Comparison of ENCODE assay signal across 9 cellular contexts in the genomic region with DNA sequence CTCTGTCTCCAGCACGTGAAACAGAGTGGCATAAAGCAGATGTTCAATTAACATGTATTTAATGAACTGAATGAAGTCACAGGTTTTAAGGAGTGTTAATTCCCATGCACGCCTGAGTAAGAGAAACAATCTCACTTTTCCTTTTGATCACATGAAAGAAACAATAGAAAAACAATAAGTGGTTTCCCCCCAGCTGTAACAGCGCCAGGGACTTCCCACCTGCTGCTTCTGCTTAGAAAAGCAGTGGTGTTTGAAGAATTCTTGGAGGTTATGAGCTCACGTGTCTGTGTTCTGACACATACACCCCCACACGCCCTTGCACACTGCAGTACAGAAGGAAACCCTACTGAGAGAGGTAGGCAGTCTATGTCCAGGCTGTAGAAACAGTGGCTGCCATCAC. TPM values are rescaled to one million over a fixed set of nuclear protein-coding genes. Genes with fewer than 3 reads are reported as not detected.
DNase-seq lines count a peak whose midpoint lies in the region; ATAC-seq and TF ChIP-seq lines count a peak whose summit lies in the region.
"Had no signal": no experiment of that assay in that cellular context is flagged by ENCODE, and none has a peak within 500 bp of the region (broad histone marks: within the 10 kb centered on the region; RNA-seq: fewer than 3 reads in every experiment).

No MANE protein-coding gene starts in this region.

- H3K9ac ChIP-seq in DND-41 (ENCODE audit: low read depth, low read length) (no peak overlapping the region), SK-N-SH (no peak overlapping the region)

- H3K27ac Mint-ChIP-seq in naive thymus-derived CD4-positive, alpha-beta T cell, result peak overlapping the region in 8 of 9 donors; percentile 14 to 83 (median 56)

- 30% methylated on average over 5 of the region's 5 CpGs for WGBS in SK-N-SH (ENCODE audit: low lambda C conversion rate)

- no peak for TF ChIP-seq CTCF in DND-41 (IDR thresholded peaks at IDR 0.05; ENCODE audit: borderline replicate concordance, extremely low read depth, low read length, poor library complexity, severe bottlenecking)
- TF ChIP-seq CTCF in SK-N-SH (IDR thresholded peaks at IDR 0.05), result no peak

- H3K9me3 Mint-ChIP-seq in naive thymus-derived CD4-positive, alpha-beta T cell, result peaks cover 0 to 2% (median 0%) of the 10 kb centered on the region in 11 donors

- CTCF ChIA-PET in naive thymus-derived CD4-positive, alpha-beta T cell (lab: Charles Lee), result interaction anchor here (0.5 kb wide), 1 partner anchor 795 kb away, joined by 3 read pairs; a partner anchor contains a TSS
- CTCF ChIA-PET in SK-N-SH (lab: Yijun Ruan, JAX), result no interaction called here

- no peak overlapping the region for H3K27ac ChIP-seq in DND-41 (ENCODE audit: low read length)
- H3K27ac ChIP-seq in naive thymus-derived CD4-positive, alpha-beta T cell (ENCODE audit: low read depth, low read length), result no peak overlapping the region
- no peak overlapping the region for H3K27ac ChIP-seq in SK-N-SH (ENCODE audit: low read depth in 2 of 2, low read length in 1 of 2)

- no peaks in the 10 kb centered on the region for H3K36me3 ChIP-seq in DND-41 (ENCODE audit: insufficient read depth, low read length)
- no peaks in the 10 kb centered on the region for H3K36me3 ChIP-seq in naive thymus-derived CD4-positive, alpha-beta T cell (ENCODE audit: control insufficient read depth in 2 of 3, insufficient read depth in 3 of 3, low read length in 3 of 3)
- no peaks in the 10 kb centered on the region for H3K36me3 ChIP-seq in SK-N-SH (replicated peaks in 1 of 2; ENCODE audit: control insufficient read depth in 1 of 2, insufficient read depth in 2 of 2, low read length in 1 of 2)

- no peaks in the 10 kb centered on the region for H4K20me1 ChIP-seq in DND-41 (ENCODE audit: insufficient read depth, low read length)
- no peaks in the 10 kb centered on the region for H4K20me1 ChIP-seq in SK-N-SH (ENCODE audit: insufficient read depth)

- no peak overlapping the region for H3K4me2 ChIP-seq in DND-41 (ENCODE audit: insufficient read depth, low read length)
- no peak overlapping the region for H3K4me2 ChIP-seq in SK-N-SH

- H3F3A ChIP-seq in SK-N-SH (replicated peaks; ENCODE audit: insufficient read depth), result peaks cover 3% of the 10 kb centered on the region

- POLR2A ChIA-PET in naive thymus-derived CD4-positive, alpha-beta T cell (lab: Charles Lee), result interaction anchor here (0.9 kb wide), 1 partner anchor 13 kb away, joined by 3 read pairs; no protein-coding TSS in a partner anchor
- POLR2A ChIA-PET in SK-N-SH (lab: Yijun Ruan, JAX), result no interaction called here

- H3K4me3 ChIP-seq in DND-41 (ENCODE audit: low read depth in 1 of 2, low read length in 2 of 2) (no peak overlapping the region), SK-N-SH (ENCODE audit: low read depth in 2 of 2, low read length in 1 of 2) (no peak overlapping the region)
- no peak overlapping the region for H3K4me3 ChIP-seq in naive thymus-derived CD4-positive, alpha-beta T cell (ENCODE audit: low read length)

- intact Hi-C loops in naive thymus-derived CD4-positive, alpha-beta T cell (cut with micrococcal nuclease), result loop anchor here (1.0 to 10.0 kb wide), 2 partner anchors 8 to 197 kb away; no protein-coding TSS in a partner anchor

- ATAC-seq in DND-41 (ENCODE audit: insufficient read depth, low read depth) (no peak), HG02642 (IDR thresholded peaks at IDR 0.05; ENCODE audit: poor library complexity, unreplicated experiment) (peak; percentile 67), GM19324 (IDR thresholded peaks at IDR 0.05; ENCODE audit: low FRiP score, unreplicated experiment) (no peak)
- ATAC-seq in naive thymus-derived CD4-positive, alpha-beta T cell, result peak; percentile 92
- ATAC-seq: HepG2 had no signal

- H2AFZ ChIP-seq in DND-41 (ENCODE audit: low read depth, low read length) (no peak overlapping the region), SK-N-SH (ENCODE audit: low read depth) (no peak overlapping the region)

- no peak for TF ChIP-seq EP300 in SK-N-SH (IDR thresholded peaks at IDR 0.05; ENCODE audit: borderline replicate concordance in 1 of 2, low read depth in 1 of 2, low read length in 1 of 2)

- H3K9me3 ChIP-seq in DND-41 (ENCODE audit: insufficient read depth, low read length, severe bottlenecking) (no peaks in the 10 kb centered on the region), SK-N-SH (no peaks in the 10 kb centered on the region)
- no peaks in the 10 kb centered on the region for H3K9me3 ChIP-seq in naive thymus-derived CD4-positive, alpha-beta T cell (ENCODE audit: control insufficient read depth in 2 of 3, low read length in 3 of 3)

- H3K36me3 Mint-ChIP-seq in naive thymus-derived CD4-positive, alpha-beta T cell, result no peaks in the 10 kb centered on the region

- peak; percentile 5 for DNase-seq in DND-41
- peak; percentile 28 for DNase-seq in activated CD8-positive, alpha-beta memory T cell treated with anti-CD3 and anti-CD28 coated beads, Interleukin-2, amount 50 U/mL, for 24 hours (ENCODE audit: extremely low read depth)
- DNase-seq in naive thymus-derived CD4-positive, alpha-beta T cell, result peak in 8 of 9 donors; percentile 24 to 80 (median 59)
- DNase-seq in dedifferentiated amniotic fluid mesenchymal stem cell (ENCODE audit: extremely low spot score), result no peak
- DNase-seq in HT-29 (ENCODE audit: low spot score), result no peak
- no peak for DNase-seq in SK-N-SH

- H3K4me1 Mint-ChIP-seq in naive thymus-derived CD4-positive, alpha-beta T cell, result peaks cover 13 to 67% (median 48%) of the 10 kb centered on the region in 7 donors

- no peaks in the 10 kb centered on the region for H3K4me1 ChIP-seq in DND-41 (ENCODE audit: insufficient read depth, low read length)
- peaks cover 0 to 40% of the 10 kb centered on the region in 2 donors for H3K4me1 ChIP-seq in naive thymus-derived CD4-positive, alpha-beta T cell (ENCODE audit: control insufficient read depth in 2 of 2, insufficient read depth in 2 of 2, low read length in 2 of 2)
- no peaks in the 10 kb centered on the region for H3K4me1 ChIP-seq in SK-N-SH (ENCODE audit: control insufficient read depth in 1 of 2, insufficient read depth in 2 of 2, low read depth in 1 of 2, low read length in 1 of 2)

- H3K27me3 Mint-ChIP-seq in naive thymus-derived CD4-positive, alpha-beta T cell, result peaks cover 0 to 45% (median 0%) of the 10 kb centered on the region in 5 donors

- peak overlapping the region in 8 of 10 donors; percentile 7 to 64 (median 50) for H3K4me3 Mint-ChIP-seq in naive thymus-derived CD4-positive, alpha-beta T cell

- H3K79me2 ChIP-seq in DND-41 (ENCODE audit: insufficient read depth, low read length) (no peaks in the 10 kb centered on the region), SK-N-SH (ENCODE audit: insufficient read depth) (no peaks in the 10 kb centered on the region)

- no peaks in the 10 kb centered on the region for H3K27me3 ChIP-seq in DND-41 (ENCODE audit: insufficient read depth, low read length, poor library complexity)
- peaks cover 0 to 3% of the 10 kb centered on the region in 2 donors for H3K27me3 ChIP-seq in naive thymus-derived CD4-positive, alpha-beta T cell (ENCODE audit: control insufficient read depth in 2 of 2, insufficient read depth in 2 of 2, low read length in 2 of 2)
- H3K27me3 ChIP-seq in SK-N-SH (ENCODE audit: insufficient read depth), result peaks cover 9% of the 10 kb centered on the region; the same call in 1 of the 2 replicates

- no peak for TF ChIP-seq RAD21 in SK-N-SH (IDR thresholded peaks at IDR 0.05; ENCODE audit: low read length)

- no peaks in the 10 kb centered on the region for H3K9me2 ChIP-seq in SK-N-SH

TF ChIP-seq in SK-N-SH, 30 proteins besides CTCF, POLR2A, EP300 and RAD21:
- TF ChIP-seq EZH2phosphoT487 (IDR thresholded peaks at IDR 0.05; ENCODE audit: borderline replicate concordance, low read depth), result no peak
- no peak for TF ChIP-seq SIN3A (IDR thresholded peaks at IDR 0.05; ENCODE audit: borderline replicate concordance, low read depth, low read length)
- no peak for TF ChIP-seq FOXM1 (IDR thresholded peaks at IDR 0.05; ENCODE audit: low read depth)

RNA-seq across cellular contexts. Expression of a gene that starts 51.3 kb away (rescaled TPM):
- 1 to 10 TPM in 2 of 5 experiments, under 1 TPM in 3; 0.10 to 3.1 (median 0.98) TPM for total RNA-seq in naive thymus-derived CD4-positive, alpha-beta T cell
- polyA plus RNA-seq in naive thymus-derived CD4-positive, alpha-beta T cell, result under 1 TPM; 0.32 to 0.62 TPM
- not detected in 2 replicates for total RNA-seq in HT-29 (2014; rRNA removed; shearing (Covaris generic))
- 34.5 and 37.7 TPM in 2 replicates for polyA plus RNA-seq in SK-N-SH (2012; rRNA removed)
- polyA plus RNA-seq in SK-N-SH (2012; cell fraction: cytosol; rRNA removed), result 20.5 and 25.4 TPM in 2 replicates
- 76.7 and 81.9 TPM in 2 replicates for polyA plus RNA-seq in SK-N-SH (2012; cell fraction: nucleus; rRNA removed)

Comparison
In these comparisons a context has a peak if more than half of its experiments do, and no peak if none do; other contexts are left out.
1. ATAC-seq: peak in HG02642 (single experiment) and naive thymus-derived CD4-positive, alpha-beta T cell (single experiment); none in DND-41 (single experiment) and GM19324 (single experiment).
2. DNase-seq: peak in DND-41 (single experiment), activated CD8-positive, alpha-beta memory T cell treated with anti-CD3 and anti-CD28 coated beads, Interleukin-2, amount 50 U/mL, for 24 hours (single experiment) and naive thymus-derived CD4-positive, alpha-beta T cell (8 of 9); none in dedifferentiated amniotic fluid mesenchymal stem cell (single experiment), HT-29 (single experiment) and SK-N-SH (single experiment).